ENCODE assay signal across 9 cellular contexts in genomic region chr7:116230191-116231005, GRCh38. TPM values are rescaled to one million over a fixed set of nuclear protein-coding genes. Genes with fewer than 3 reads are reported as not detected.
DNase-seq lines count a peak whose midpoint lies in the region; ATAC-seq and TF ChIP-seq lines count a peak whose summit lies in the region.
"Had no signal": no experiment of that assay in that cellular context is flagged by ENCODE, and none has a peak within 500 bp of the region (broad histone marks: within the 10 kb centered on the region; RNA-seq: fewer than 3 reads in every experiment).

No MANE protein-coding gene starts in this region.

- peak overlapping the region; percentile 48 to 91 (median 73) for H3K27ac Mint-ChIP-seq in CD14-positive monocyte
- peak overlapping the region; percentile 73 for H3K27ac Mint-ChIP-seq in dendritic cell treated with granulocyte-macrophage colony-stimulating factor and Interleukin-4, amounts not matched to agents 40 ng/mL and 50 ng/mL, for 4 days

- no peaks in the 10 kb centered on the region for H3K27me3 ChIP-seq in osteoblast (ENCODE audit: insufficient read depth, low read length)

- H3K4me3 Mint-ChIP-seq in CD14-positive monocyte, result peak overlapping the region in 1 of 2 donors; percentile 43
- H3K4me3 Mint-ChIP-seq in dendritic cell treated with granulocyte-macrophage colony-stimulating factor and Interleukin-4, amounts not matched to agents 40 ng/mL and 50 ng/mL, for 4 days, result no peak overlapping the region

- peak overlapping the region; percentile 13 for H2AFZ ChIP-seq in osteoblast (ENCODE audit: low read length)

- ATAC-seq in HG02610 (IDR thresholded peaks at IDR 0.05; ENCODE audit: unreplicated experiment) (peak; percentile 32), GM21576 (IDR thresholded peaks at IDR 0.05; ENCODE audit: unreplicated experiment) (no peak)

- peaks cover 69% of the 10 kb centered on the region for H3K4me1 Mint-ChIP-seq in CD14-positive monocyte
- H3K4me1 Mint-ChIP-seq in dendritic cell treated with granulocyte-macrophage colony-stimulating factor and Interleukin-4, amounts not matched to agents 40 ng/mL and 50 ng/mL, for 4 days (ENCODE audit: low read depth), result peaks cover 38% of the 10 kb centered on the region

- H3K36me3 Mint-ChIP-seq in CD14-positive monocyte, result peaks cover 0 to 6% of the 10 kb centered on the region in 2 donors
- H3K36me3 Mint-ChIP-seq in dendritic cell treated with granulocyte-macrophage colony-stimulating factor and Interleukin-4, amounts not matched to agents 40 ng/mL and 50 ng/mL, for 4 days (ENCODE audit: low read depth), result no peaks in the 10 kb centered on the region

- TF ChIP-seq CTCF in CD14-positive monocyte (IDR thresholded peaks at IDR 0.05) (no peak), osteoblast (IDR thresholded peaks at IDR 0.05; ENCODE audit: extremely low read depth, low read depth, low read length) (no peak)

- H3K4me2 ChIP-seq in osteoblast (ENCODE audit: insufficient read depth, low read length), result peak overlapping the region; percentile 18

- DNase-seq in CD14-positive monocyte (ENCODE audit: low spot score) (no peak), osteoblast (ENCODE audit: insufficient read length, low spot score, missing footprints) (no peak), NCI-H2081 (lab: John Stamatoyannopoulos, UW) (no peak), NCI-H526 treated with DMSO at 0.1 percent for 48 hours (lab: John Stamatoyannopoulos, UW) (no peak)
- no peak for DNase-seq in activated CD4-positive, CD25-positive, alpha-beta regulatory T cell treated with anti-CD3 and anti-CD28 coated beads, Interleukin-2, amount 50 U/mL, for 72 hours
- DNase-seq: MV-4-11 had no signal

- H3K27ac ChIP-seq in osteoblast (ENCODE audit: low read depth, low read length), result peak overlapping the region; percentile 73

- H3K79me2 ChIP-seq in osteoblast (ENCODE audit: insufficient read depth, low read length), result peaks cover 52% of the 10 kb centered on the region

- peaks cover 73% of the 10 kb centered on the region for H3K4me1 ChIP-seq in osteoblast (ENCODE audit: insufficient read depth, low read length)

- intact Hi-C loops in CD14-positive monocyte (cut with micrococcal nuclease), result loop anchor here in 1 of 2 donors (10.0 kb wide), 1 partner anchor 96 kb away; no protein-coding TSS in a partner anchor
- intact Hi-C loops in dendritic cell treated with granulocyte-macrophage colony-stimulating factor and Interleukin-4, amounts not matched to agents 40 ng/mL and 50 ng/mL, for 4 days (cut with micrococcal nuclease), result no loop called here

- no peaks in the 10 kb centered on the region for H4K20me1 ChIP-seq in osteoblast (ENCODE audit: insufficient read depth, low read length)

- H3K9me3 ChIP-seq in osteoblast (ENCODE audit: low read depth, low read length), result no peaks in the 10 kb centered on the region

- no peak overlapping the region for H3K4me3 ChIP-seq in osteoblast (ENCODE audit: insufficient read depth, low read length)

- H3K36me3 ChIP-seq in osteoblast (ENCODE audit: insufficient read depth, low read length), result no peaks in the 10 kb centered on the region

- H3K27me3 Mint-ChIP-seq in CD14-positive monocyte (ENCODE audit: low read depth in 3 of 3), result no peaks in the 10 kb centered on the region
- no peaks in the 10 kb centered on the region for H3K27me3 Mint-ChIP-seq in dendritic cell treated with granulocyte-macrophage colony-stimulating factor and Interleukin-4, amounts not matched to agents 40 ng/mL and 50 ng/mL, for 4 days

- H3K9me3 Mint-ChIP-seq in CD14-positive monocyte, result no peaks in the 10 kb centered on the region
- no peaks in the 10 kb centered on the region for H3K9me3 Mint-ChIP-seq in dendritic cell treated with granulocyte-macrophage colony-stimulating factor and Interleukin-4, amounts not matched to agents 40 ng/mL and 50 ng/mL, for 4 days

RNA-seq across cellular contexts. Expression of gene TES, which starts 20.1 kb away (rescaled TPM):
- 100 to 1,000 TPM in 1 of 2 donors, 10 to 100 TPM in 1; 89.0 to 104 TPM for polyA plus RNA-seq in CD14-positive monocyte
- 99.2 and 124 TPM in 2 replicates for total RNA-seq in osteoblast
